ENCODE assay signal across 17 cellular contexts in genomic region chr7:35390146-35390545, GRCh38.
DNase-seq lines count a peak whose midpoint lies in the region; TF ChIP-seq lines count a peak whose summit lies in the region.
"Had no signal": no experiment of that assay in that cellular context is flagged by ENCODE, and none has a peak within 500 bp of the region (broad histone marks: within the 10 kb centered on the region; RNA-seq: fewer than 3 reads in every experiment).

No MANE protein-coding gene starts in this region.

- H3K4me3 Mint-ChIP-seq in nephron progenitor cell, result no peak overlapping the region
- H3K4me3 Mint-ChIP-seq: B cell; CD4-positive, CD25-positive, alpha-beta regulatory T cell; CD8-positive, alpha-beta T cell; HFFc6 had no signal

- CTCF ChIA-PET in PC-9 (lab: Charles Lee), result interaction anchor here (0.7 kb wide), 1 partner anchor 253 kb away, joined by 7 read pairs; no protein-coding TSS in a partner anchor

- H3K27me3 ChIP-seq in PC-9 (ENCODE audit: insufficient read depth, low read depth) (no peaks in the 10 kb centered on the region), esophagus (ENCODE audit: control insufficient read depth in 1 of 2, insufficient read depth in 2 of 2, low read length in 2 of 2) (no peaks in the 10 kb centered on the region)
- H3K27me3 ChIP-seq: BLaER1 had no signal

- H2AFZ ChIP-seq in PC-9, result peak overlapping the region; percentile 8; the same call in 1 of the 2 replicates

- H3K9me2 ChIP-seq in PC-9 (ENCODE audit: insufficient read depth), result no peaks in the 10 kb centered on the region

- H3K36me3 ChIP-seq in PC-9 (ENCODE audit: low read depth), result no peaks in the 10 kb centered on the region
- H3K36me3 ChIP-seq in esophagus (ENCODE audit: control insufficient read depth in 2 of 2, insufficient read depth in 2 of 2, low read length in 1 of 2), result no peaks in the 10 kb centered on the region
- H3K36me3 ChIP-seq: BLaER1, HAP-1 had no signal

- H3K9me3 ChIP-seq in PC-9 (ENCODE audit: insufficient read depth, low read depth), result 0 out of 2 replicates have a peak, but pooled peaks cover 6% of the 10 kb centered on the region
- H3K9me3 ChIP-seq in esophagus (ENCODE audit: control insufficient read depth in 2 of 2, insufficient read depth in 1 of 2, low read depth in 1 of 2, low read length in 1 of 2), result no peaks in the 10 kb centered on the region
- H3K9me3 ChIP-seq: BLaER1, Caco-2, HAP-1 had no signal

- H3K36me3 Mint-ChIP-seq in nephron progenitor cell (ENCODE audit: low read depth), result no peaks in the 10 kb centered on the region
- H3K36me3 Mint-ChIP-seq: CD4-positive, CD25-positive, alpha-beta regulatory T cell; CD8-positive, alpha-beta T cell had no signal

- H3K4me3 ChIP-seq in PC-9 (no peak overlapping the region), esophagus (ENCODE audit: low read depth in 1 of 2, low read length in 2 of 2) (no peak overlapping the region)
- H3K4me3 ChIP-seq: BLaER1, HAP-1 had no signal

- no peaks in the 10 kb centered on the region for H3K79me2 ChIP-seq in PC-9 (ENCODE audit: low read depth)

- H3K4me1 ChIP-seq in PC-9 (replicated peaks; ENCODE audit: insufficient read depth), result peaks cover 15% of the 10 kb centered on the region
- peaks cover 0 to 2% of the 10 kb centered on the region in 2 donors for H3K4me1 ChIP-seq in esophagus (ENCODE audit: control insufficient read depth in 2 of 2, insufficient read depth in 2 of 2, low read length in 1 of 2)
- H3K4me1 ChIP-seq: BLaER1, Caco-2, HAP-1 had no signal

- TF ChIP-seq CTCF in PC-9 (conservative IDR thresholded peaks at IDR 0.05) (no peak), nephron progenitor cell (IDR thresholded peaks at IDR 0.05) (no peak)

- intact Hi-C loops in PC-9 (cut with micrococcal nuclease; ENCODE audit: unreplicated experiment), result no loop called here

- H3K4me1 Mint-ChIP-seq in nephron progenitor cell, result peaks cover 8% of the 10 kb centered on the region
- H3K4me1 Mint-ChIP-seq: B cell; CD4-positive, CD25-positive, alpha-beta regulatory T cell had no signal

- WGBS in esophagus, 2 donors, result 61 to 76% methylated on average over 5 of the region's 5 CpGs

- peaks cover 33% of the 10 kb centered on the region for H3K27me3 Mint-ChIP-seq in nephron progenitor cell (ENCODE audit: low read depth, poor library complexity)

- H3K27ac Mint-ChIP-seq in nephron progenitor cell, result peak overlapping the region; percentile 15
- H3K27ac Mint-ChIP-seq: B cell; CD4-positive, CD25-positive, alpha-beta regulatory T cell; CD8-positive, alpha-beta T cell; HFFc6 had no signal

- no peaks in the 10 kb centered on the region for H3K9me3 Mint-ChIP-seq in nephron progenitor cell
- H3K9me3 Mint-ChIP-seq: CD8-positive, alpha-beta T cell; HFFc6 had no signal

- POLR2A ChIA-PET in PC-9 (lab: Charles Lee; ENCODE audit: unreplicated experiment), result no interaction called here

- H4K20me1 ChIP-seq in PC-9 (ENCODE audit: insufficient read depth), result no peaks in the 10 kb centered on the region
- H4K20me1 ChIP-seq: BLaER1 had no signal

- DNase-seq in PC-9 (no peak), nephron progenitor cell (no peak), NCI-H146 (lab: John Stamatoyannopoulos, UW) (no peak), NCI-H1092 treated with DMSO at 0.1 percent for 48 hours (lab: John Stamatoyannopoulos, UW) (no peak)
- no peak for DNase-seq in central memory CD4-positive, alpha-beta T cell
- DNase-seq: Caco-2; CD4-positive, CD25-positive, alpha-beta regulatory T cell; CD8-positive, alpha-beta T cell; DMS53; DMS79 treated with DMSO at 0.1 percent for 48 hours; GOT3; HFFc6 had no signal

- H3K4me2 ChIP-seq in PC-9, result peak overlapping the region; percentile 29
- H3K4me2 ChIP-seq: BLaER1 had no signal

- peaks cover 5% of the 10 kb centered on the region; the same call in 1 of the 2 replicates for H3F3A ChIP-seq in PC-9 (ENCODE audit: insufficient read depth, low read depth)

- H3K27ac ChIP-seq in PC-9, result peak overlapping the region; percentile 27
- peak overlapping the region; percentile 27 to 51 for H3K27ac ChIP-seq in esophagus (ENCODE audit: low read depth in 2 of 2, low read length in 1 of 2)
- H3K27ac ChIP-seq: BLaER1, C4-2B had no signal

- no TSS peak for BruUV-seq in PC-9 (replicated peaks; lab: Mats Ljungman, UMichigan)
